ENCODE assay signal across 29 cellular contexts in the genomic region with DNA sequence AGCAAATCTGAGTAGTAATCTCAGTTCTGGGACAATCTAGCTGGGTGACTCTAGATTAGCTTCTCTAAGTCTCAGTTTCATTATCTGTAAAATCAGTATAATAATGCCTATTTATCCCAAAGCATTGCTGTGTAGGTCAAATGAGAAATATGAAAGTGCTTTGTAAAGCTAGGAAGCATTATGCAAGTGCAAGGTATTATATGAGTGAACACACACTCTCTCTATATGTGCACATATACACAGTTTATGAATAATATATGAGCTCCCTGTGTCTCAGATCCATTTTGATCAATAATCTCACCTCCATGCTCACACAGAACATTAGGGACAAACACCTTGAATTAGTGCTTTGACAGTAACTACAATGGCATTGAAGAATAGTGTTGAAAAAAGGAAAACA.
"Had no signal": no experiment of that assay in that cellular context is flagged by ENCODE, and none has a peak within 500 bp of the region (broad histone marks: within the 10 kb centered on the region; RNA-seq: fewer than 3 reads in every experiment).

No MANE protein-coding gene starts in this region.

- H3K4me1 ChIP-seq: ascending aorta, breast epithelium had no signal

- H3K36me3 Mint-ChIP-seq: activated naive CD4-positive, alpha-beta T cell treated with anti-CD3 and anti-CD28 coated beads, Interleukin-2, amount 10 ng/mL, durations not matched to agents 7 days and 5 days; activated naive CD4-positive, alpha-beta T cell treated with anti-CD3 and anti-CD28 coated beads, Interleukin-2, amount 50 U/mL, for 72 hours; activated naive CD8-positive, alpha-beta T cell treated with anti-CD3 and anti-CD28 coated beads, Interleukin-2, amount 10 ng/mL, durations not matched to agents 7 days and 5 days; brain had no signal

- H3K4me1 Mint-ChIP-seq: activated naive CD4-positive, alpha-beta T cell treated with anti-CD3 and anti-CD28 coated beads, Interleukin-2, amount 10 ng/mL, durations not matched to agents 7 days and 5 days; activated naive CD8-positive, alpha-beta T cell treated with anti-CD3 and anti-CD28 coated beads, Interleukin-2, amount 10 ng/mL, durations not matched to agents 7 days and 5 days; central memory CD8-positive, alpha-beta T cell; T-helper 17 cell had no signal

- H3K36me3 ChIP-seq: ascending aorta, breast epithelium had no signal

- H3K27me3 ChIP-seq: ascending aorta, breast epithelium, dorsolateral prefrontal cortex had no signal

- H3K27me3 Mint-ChIP-seq: activated CD8-positive, alpha-beta T cell treated with anti-CD3 and anti-CD28 coated beads for 36 hours; activated naive CD4-positive, alpha-beta T cell treated with anti-CD3 and anti-CD28 coated beads, Interleukin-2, amount 10 ng/mL, durations not matched to agents 7 days and 5 days had no signal

- H3K9me3 ChIP-seq: ascending aorta, breast epithelium had no signal

- H3K27ac ChIP-seq: ascending aorta, breast epithelium, coronary artery, dorsolateral prefrontal cortex, epithelial cell of prostate had no signal

- H3K4me3 ChIP-seq: ascending aorta, breast epithelium, coronary artery, dorsolateral prefrontal cortex had no signal

- DNase-seq: activated CD4-positive, alpha-beta T cell treated with anti-CD3 and anti-CD28 coated beads for 4 hours; activated CD4-positive, alpha-beta T cell treated with anti-CD3 and anti-CD28 coated beads, Interleukin-2, amount 50 U/mL, for 1 hour; activated CD4-positive, alpha-beta T cell treated with anti-CD3 and anti-CD28 coated beads, Interleukin-2, amount 50 U/mL, for 48 hours; activated CD4-positive, CD25-positive, alpha-beta regulatory T cell; activated CD4-positive, CD25-positive, alpha-beta regulatory T cell treated with anti-CD3 and anti-CD28 coated beads, Interleukin-2, amount 50 U/mL, for 72 hours; activated CD8-positive, alpha-beta memory T cell treated with anti-CD3 and anti-CD28 coated beads for 24 hours; activated CD8-positive, alpha-beta T cell treated with anti-CD3 and anti-CD28 coated beads for 36 hours; activated gamma-delta T cell; activated naive CD4-positive, alpha-beta T cell; activated naive CD4-positive, alpha-beta T cell treated with anti-CD3 and anti-CD28 coated beads, Interleukin-2, amount 10 ng/mL, durations not matched to agents 7 days and 5 days; activated naive CD8-positive, alpha-beta T cell treated with anti-CD3 and anti-CD28 coated beads, Interleukin-2, amount 10 ng/mL, durations not matched to agents 7 days and 5 days; activated T-cell treated with anti-CD3 and anti-CD28 coated beads, Interleukin-2, amount 50 U/mL, for 48 hours; dorsolateral prefrontal cortex; effector memory CD4-positive, alpha-beta T cell; foreskin fibroblast; head of caudate nucleus; T-helper 1 cell; T-helper 17 cell; T1000 had no signal

- H3K9me3 Mint-ChIP-seq: activated CD8-positive, alpha-beta T cell treated with anti-CD3 and anti-CD28 coated beads for 36 hours; activated naive CD4-positive, alpha-beta T cell treated with anti-CD3 and anti-CD28 coated beads, Interleukin-2, amount 10 ng/mL, durations not matched to agents 7 days and 5 days; activated naive CD4-positive, alpha-beta T cell treated with anti-CD3 and anti-CD28 coated beads, Interleukin-2, amount 50 U/mL, for 72 hours; activated naive CD8-positive, alpha-beta T cell treated with anti-CD3 and anti-CD28 coated beads, Interleukin-2, amount 10 ng/mL, durations not matched to agents 7 days and 5 days; brain; central memory CD8-positive, alpha-beta T cell; dendritic cell treated with granulocyte-macrophage colony-stimulating factor and Interleukin-4, amounts not matched to agents 40 ng/mL and 50 ng/mL, for 4 days; T-helper 2 cell treated with Interferon-gamma antibody and Interleukin-4, amounts not matched to agents 5 μg/mL and 100 μg/mL, for 36 hours had no signal

- ATAC-seq: activated CD8-positive, alpha-beta T cell treated with anti-CD3 and anti-CD28 coated beads for 36 hours; esophagus mucosa; T-helper 17 cell had no signal

- H3K27ac Mint-ChIP-seq: activated CD8-positive, alpha-beta T cell treated with anti-CD3 and anti-CD28 coated beads for 36 hours; activated naive CD4-positive, alpha-beta T cell treated with anti-CD3 and anti-CD28 coated beads, Interleukin-2, amount 10 ng/mL, durations not matched to agents 7 days and 5 days; activated naive CD8-positive, alpha-beta T cell treated with anti-CD3 and anti-CD28 coated beads, Interleukin-2, amount 10 ng/mL, durations not matched to agents 7 days and 5 days; dendritic cell treated with granulocyte-macrophage colony-stimulating factor and Interleukin-4, amounts not matched to agents 40 ng/mL and 50 ng/mL, for 4 days; T-helper 17 cell; T-helper 2 cell treated with Interferon-gamma antibody and Interleukin-4, amounts not matched to agents 5 μg/mL and 100 μg/mL, for 36 hours had no signal

- H3K4me3 Mint-ChIP-seq: activated CD8-positive, alpha-beta T cell treated with anti-CD3 and anti-CD28 coated beads for 36 hours; activated naive CD4-positive, alpha-beta T cell treated with anti-CD3 and anti-CD28 coated beads, Interleukin-2, amount 10 ng/mL, durations not matched to agents 7 days and 5 days; activated naive CD8-positive, alpha-beta T cell treated with anti-CD3 and anti-CD28 coated beads, Interleukin-2, amount 10 ng/mL, durations not matched to agents 7 days and 5 days; central memory CD8-positive, alpha-beta T cell; dendritic cell treated with granulocyte-macrophage colony-stimulating factor and Interleukin-4, amounts not matched to agents 40 ng/mL and 50 ng/mL, for 4 days; T-helper 17 cell; T-helper 2 cell treated with Interferon-gamma antibody and Interleukin-4, amounts not matched to agents 5 μg/mL and 100 μg/mL, for 36 hours had no signal
